In genomic region chr20:50569864-50570836, GRCh38 we compare ENCODE assay signal across 8 cellular contexts. TPM values are rescaled to one million over a fixed set of nuclear protein-coding genes. Genes with fewer than 3 reads are reported as not detected.
DNase-seq lines count a peak whose midpoint lies in the region; ATAC-seq and TF ChIP-seq lines count a peak whose summit lies in the region.

No MANE protein-coding gene starts in this region.

- H3K9me3 Mint-ChIP-seq in activated naive CD4-positive, alpha-beta T cell treated with anti-CD3 and anti-CD28 coated beads, Interleukin-2, amount 50 U/mL, for 72 hours = no peaks in the 10 kb centered on the region
- no peaks in the 10 kb centered on the region for H3K9me3 Mint-ChIP-seq in glutamatergic neuron (ENCODE audit: unreplicated experiment)

- H3K4me1 Mint-ChIP-seq in glutamatergic neuron (ENCODE audit: low read depth, unreplicated experiment) = peaks cover 16% of the 10 kb centered on the region

- ATAC-seq in GM21723 (IDR thresholded peaks at IDR 0.05; ENCODE audit: unreplicated experiment) = peak; percentile 77
- peak; percentile 81 to 85 for ATAC-seq in activated naive CD4-positive, alpha-beta T cell treated with anti-CD3 and anti-CD28 coated beads, Interleukin-2, amount 50 U/mL, for 72 hours
- peak; percentile 72 for ATAC-seq in left colon

- no peaks in the 10 kb centered on the region for H3K27me3 ChIP-seq in GM06990 (replicated peaks; ENCODE audit: control insufficient read depth, insufficient read depth, low read length)

- H3K4me3 ChIP-seq in GM06990 (replicated peaks; ENCODE audit: low read depth, low read length) = no peak overlapping the region

- DNase-seq in GM06990 (ENCODE audit: extremely low read depth, insufficient read length) = peak; percentile 69
- DNase-seq in NAMALWA (ENCODE audit: low spot score) = peak; percentile 57
- DNase-seq in activated naive CD4-positive, alpha-beta T cell treated with anti-CD3 and anti-CD28 coated beads, Interleukin-2, amount 50 U/mL, for 72 hours (ENCODE audit: low spot score in 2 of 2) = no peak
- no peak for DNase-seq in left colon
- no peak for DNase-seq in glutamatergic neuron
- DNase-seq in NCI-H1694 (lab: John Stamatoyannopoulos, UW) = no peak
- DNase-seq in NCI-H2081 treated with DMSO at 0.1 percent for 48 hours (lab: John Stamatoyannopoulos, UW) = no peak

- no peak overlapping the region for H3K4me3 Mint-ChIP-seq in glutamatergic neuron (ENCODE audit: unreplicated experiment)

- peak; percentile 74 for TF ChIP-seq CTCF in GM06990 (IDR thresholded peaks at IDR 0.05; ENCODE audit: insufficient read depth, low read length, poor library complexity, severe bottlenecking)
- no peak for TF ChIP-seq CTCF in glutamatergic neuron (IDR thresholded peaks at IDR 0.05; ENCODE audit: partially characterized antibody, unreplicated experiment)

- peaks cover 45% of the 10 kb centered on the region for H3K36me3 ChIP-seq in GM06990 (ENCODE audit: control insufficient read depth, insufficient read depth, low read length)

- H3K27ac Mint-ChIP-seq in activated naive CD4-positive, alpha-beta T cell treated with anti-CD3 and anti-CD28 coated beads, Interleukin-2, amount 50 U/mL, for 72 hours = peak overlapping the region; percentile 68 to 92
- no peak overlapping the region for H3K27ac Mint-ChIP-seq in glutamatergic neuron (ENCODE audit: unreplicated experiment)

- peaks cover 27 to 75% of the 10 kb centered on the region in 2 donors for H3K36me3 Mint-ChIP-seq in activated naive CD4-positive, alpha-beta T cell treated with anti-CD3 and anti-CD28 coated beads, Interleukin-2, amount 50 U/mL, for 72 hours
- no peaks in the 10 kb centered on the region for H3K36me3 Mint-ChIP-seq in glutamatergic neuron (ENCODE audit: unreplicated experiment)

- intact Hi-C loops in left colon (cut with DNase I, micrococcal nuclease) = loop anchor here (10.0 kb wide), 3 partner anchors 65 to 385 kb away; no protein-coding TSS in a partner anchor

- H3K27me3 Mint-ChIP-seq in glutamatergic neuron (ENCODE audit: unreplicated experiment) = peaks cover 6% of the 10 kb centered on the region

RNA-seq across cellular contexts. Expression of gene PTPN1, which starts 60.0 kb away (rescaled TPM):
- 100 to 1,000 TPM in 1 of 2 donors, 10 to 100 TPM in 1; 52.6 to 113 TPM for total RNA-seq in activated naive CD4-positive, alpha-beta T cell treated with anti-CD3 and anti-CD28 coated beads, Interleukin-2, amount 50 U/mL, for 72 hours
- 10 to 100 TPM; 31.3 to 33.9 TPM for total RNA-seq in left colon
- total RNA-seq in glutamatergic neuron (ENCODE audit: unreplicated experiment) = 47.5 TPM

Comparison
In these comparisons a context has a peak if more than half of its experiments do, and no peak if none do; other contexts are left out.
1. DNase-seq: peak in GM06990 (single experiment) and NAMALWA (single experiment); none in activated naive CD4-positive, alpha-beta T cell treated with anti-CD3 and anti-CD28 coated beads, Interleukin-2, amount 50 U/mL, for 72 hours (0 of 2), left colon (0 of 2), glutamatergic neuron (single experiment), NCI-H1694 (single experiment) and NCI-H2081 treated with DMSO at 0.1 percent for 48 hours (single experiment).
2. Peak in every context shown above with its lines, with median percentiles within 50 percentile points of each other: ATAC-seq.